Comparison of ENCODE assay signal across 1 cellular context in genomic region chr6:125836466-125836865, GRCh38.
TF ChIP-seq lines count a peak whose summit lies in the region.

No MANE protein-coding gene starts in this region.

TF ChIP-seq in endothelial cell of umbilical vein, 7 proteins besides CTCF, POLR2A, EP300 and RAD21:
- TF ChIP-seq GATA2 (IDR thresholded peaks at IDR 0.05; ENCODE audit: insufficient read depth, insufficient read length, low read depth, low read length), result no peak
- TF ChIP-seq POLR2AphosphoS5 (IDR thresholded peaks at IDR 0.05; ENCODE audit: insufficient read depth, low read depth, low read length), result no peak
- no peak for TF ChIP-seq EZH2 (IDR thresholded peaks at IDR 0.05; ENCODE audit: borderline replicate concordance, low read depth, low read length, severe bottlenecking)
- TF ChIP-seq, protein P1, sequence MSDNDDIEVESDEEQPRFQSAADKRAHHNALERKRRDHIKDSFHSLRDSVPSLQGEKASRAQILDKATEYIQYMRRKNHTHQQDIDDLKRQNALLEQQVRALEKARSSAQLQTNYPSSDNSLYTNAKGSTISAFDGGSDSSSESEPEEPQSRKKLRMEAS (IDR thresholded peaks at IDR 0.05; ENCODE audit: insufficient read depth, insufficient read length), result no peak
- TF ChIP-seq MYC (IDR thresholded peaks at IDR 0.05; ENCODE audit: low read depth, low read length), result no peak
- no peak for TF ChIP-seq JUN (IDR thresholded peaks at IDR 0.05; ENCODE audit: borderline replicate concordance, insufficient read depth, insufficient read length, low read depth)
- TF ChIP-seq FOS (IDR thresholded peaks at IDR 0.05; ENCODE audit: borderline replicate concordance, insufficient read depth, low read length), result no peak
